ENCODE assay signal across 8 cellular contexts in the genomic region with DNA sequence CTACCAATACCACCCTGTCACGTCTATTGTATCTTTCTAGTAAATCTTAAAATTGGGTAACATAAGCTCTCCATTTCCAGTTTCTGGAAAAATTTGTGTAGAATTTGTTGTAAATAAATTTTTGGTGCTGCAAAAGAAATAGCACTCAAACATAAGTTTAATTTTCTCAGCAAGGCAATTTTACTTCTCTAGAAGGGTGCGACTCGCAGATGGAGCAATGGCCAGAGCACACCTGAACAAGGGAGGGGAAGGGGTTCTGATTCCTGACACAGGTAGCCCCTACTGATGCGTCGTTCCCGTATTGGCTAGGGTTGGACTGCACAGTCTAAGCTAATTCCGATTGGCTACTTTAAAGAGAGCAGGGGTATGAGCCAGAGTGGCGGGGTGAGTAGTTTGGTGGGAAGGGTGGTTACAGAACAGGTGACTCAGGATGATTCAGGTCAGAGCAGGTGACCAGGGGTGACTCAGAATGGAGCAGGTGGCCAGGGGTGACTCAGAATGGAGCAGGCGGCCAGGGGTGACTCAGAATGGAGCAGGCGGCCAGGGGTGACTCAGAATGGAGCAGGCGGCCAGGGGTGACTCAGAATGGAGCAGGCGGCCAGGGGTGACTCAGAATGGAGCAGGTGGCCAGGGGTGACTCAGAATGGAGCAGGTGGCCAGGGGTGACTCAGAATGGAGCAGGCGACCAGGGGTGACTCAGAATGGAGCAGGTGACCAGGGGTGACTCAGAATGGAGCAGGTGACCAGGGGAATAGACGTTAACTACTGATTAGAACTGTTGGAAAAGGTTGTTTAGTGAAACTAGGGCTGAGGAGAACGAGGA. TPM values are rescaled to one million over a fixed set of nuclear protein-coding genes. Genes with fewer than 3 reads are reported as not detected.
DNase-seq lines count a peak whose midpoint lies in the region; TF ChIP-seq lines count a peak whose summit lies in the region.
"Not testable (repeated sequence)": the region's sequence is repeated elsewhere in the genome, so short reads cannot be mapped to it uniquely, and the experiment has no call there.

No MANE protein-coding gene starts in this region.

- not testable (repeated sequence) for H3K27ac ChIP-seq in HUES6 (ENCODE audit: low read depth, low read length)
- peak overlapping the region; percentile 10 for H3K27ac ChIP-seq in rectal smooth muscle tissue (ENCODE audit: low read depth, low read length)

- H3K4me1 Mint-ChIP-seq in immature natural killer cell; stimulated activated naive CD8-positive, alpha-beta T cell treated with anti-CD3 and anti-CD28 coated beads, Interleukin-15, Interleukin-2, amounts not matched to agents 100 ng/mL and 50 ng/mL, for 24 hours (ENCODE audit: low read depth): not testable (repeated sequence)

- not testable (repeated sequence) for TF ChIP-seq CTCF in choroid plexus epithelial cell (conservative IDR thresholded peaks at IDR 0.05; ENCODE audit: low read depth, low read length)

- H3K9me3 Mint-ChIP-seq in immature natural killer cell; stimulated activated naive CD8-positive, alpha-beta T cell treated with anti-CD3 and anti-CD28 coated beads, Interleukin-15, Interleukin-2, amounts not matched to agents 100 ng/mL and 50 ng/mL, for 24 hours: not testable (repeated sequence)

- peak; percentile 10 for DNase-seq in G401 (ENCODE audit: low spot score)
- DNase-seq in SHP77 (lab: John Stamatoyannopoulos, UW): peak; percentile 14 to 59
- DNase-seq in activated T-cell treated with anti-CD3 and anti-CD28 coated beads for 1 hour (ENCODE audit: low read depth): peak; percentile 65
- peak; percentile 89 for DNase-seq in choroid plexus epithelial cell (ENCODE audit: low read depth)
- peak in 2 of 3 donors; percentile 34 to 40 for DNase-seq in immature natural killer cell

- peak overlapping the region in 1 of 5 donors; percentile 33 for H3K4me3 Mint-ChIP-seq in immature natural killer cell
- not testable (repeated sequence) for H3K4me3 Mint-ChIP-seq in stimulated activated naive CD8-positive, alpha-beta T cell treated with anti-CD3 and anti-CD28 coated beads, Interleukin-15, Interleukin-2, amounts not matched to agents 100 ng/mL and 50 ng/mL, for 24 hours

- H3K4me1 ChIP-seq in HUES6 (ENCODE audit: control insufficient read depth, insufficient read depth, low read length); rectal smooth muscle tissue (ENCODE audit: control insufficient read depth, insufficient read depth, low read length): not testable (repeated sequence)

- H3K36me3 ChIP-seq in HUES6 (ENCODE audit: control insufficient read depth, insufficient read depth, low read length); rectal smooth muscle tissue (ENCODE audit: control insufficient read depth, insufficient read depth, low read length): not testable (repeated sequence)

- not testable (repeated sequence) for H3K27me3 ChIP-seq in HUES6 (ENCODE audit: control insufficient read depth, insufficient read depth, low read length); rectal smooth muscle tissue (ENCODE audit: control insufficient read depth, insufficient read depth, low read length)

- not testable (repeated sequence) for H3K4me3 ChIP-seq in HUES6 (ENCODE audit: low read depth, low read length); choroid plexus epithelial cell (ENCODE audit: low read depth, low read length); rectal smooth muscle tissue (ENCODE audit: low read length)

- not testable (repeated sequence) for H3K36me3 Mint-ChIP-seq in immature natural killer cell; stimulated activated naive CD8-positive, alpha-beta T cell treated with anti-CD3 and anti-CD28 coated beads, Interleukin-15, Interleukin-2, amounts not matched to agents 100 ng/mL and 50 ng/mL, for 24 hours (ENCODE audit: low read depth)

- H3K9ac ChIP-seq in HUES6 (ENCODE audit: low read length): peak overlapping the region; percentile 2
- not testable (repeated sequence) for H3K9ac ChIP-seq in rectal smooth muscle tissue (ENCODE audit: low read length)

- peak overlapping the region in 2 of 6 donors; percentile 57 to 65 for H3K27ac Mint-ChIP-seq in immature natural killer cell
- H3K27ac Mint-ChIP-seq in stimulated activated naive CD8-positive, alpha-beta T cell treated with anti-CD3 and anti-CD28 coated beads, Interleukin-15, Interleukin-2, amounts not matched to agents 100 ng/mL and 50 ng/mL, for 24 hours: peak overlapping the region; percentile 93

- H3K9me3 ChIP-seq in HUES6 (ENCODE audit: control insufficient read depth, insufficient read depth, low read depth, low read length): peaks cover 14% of the 10 kb centered on the region

- not testable (repeated sequence) for H3K27me3 Mint-ChIP-seq in immature natural killer cell (ENCODE audit: low read depth in 3 of 3)
- H3K27me3 Mint-ChIP-seq in stimulated activated naive CD8-positive, alpha-beta T cell treated with anti-CD3 and anti-CD28 coated beads, Interleukin-15, Interleukin-2, amounts not matched to agents 100 ng/mL and 50 ng/mL, for 24 hours: peaks cover 22% of the 10 kb centered on the region

- in situ Hi-C loops in G401 (cut with HindIII; ENCODE audit: low sequenced_read_pairs): not testable (repeated sequence)

RNA-seq across cellular contexts. Expression of a gene that starts 32.0 kb away (rescaled TPM):
- 21.7 and 27.2 TPM in 2 replicates for total RNA-seq in G401 (2014; rRNA removed; shearing (Covaris generic))
- not detected for polyA plus RNA-seq in immature natural killer cell

RNA-seq across cellular contexts. Expression of a gene that starts 45.5 kb away (rescaled TPM):
- total RNA-seq in G401 (2014; rRNA removed; shearing (Covaris generic)): 0.37 and 4.2 TPM in 2 replicates
- polyA plus RNA-seq in immature natural killer cell: 10 to 100 TPM in 1 of 3 donors, 1 to 10 TPM in 2; 3.6 to 10.8 (median 9.1) TPM

Comparison
In these comparisons a context has a peak if more than half of its experiments do, and no peak if none do; other contexts are left out.
1. DNase-seq: peak in every context shown above with its lines; median percentile 89 in choroid plexus epithelial cell; 65 in activated T-cell treated with anti-CD3 and anti-CD28 coated beads for 1 hour; 37 in immature natural killer cell; 36 in SHP77; 10 in G401.